8 cellular contexts compared by ENCODE assay signal in the genomic region with DNA sequence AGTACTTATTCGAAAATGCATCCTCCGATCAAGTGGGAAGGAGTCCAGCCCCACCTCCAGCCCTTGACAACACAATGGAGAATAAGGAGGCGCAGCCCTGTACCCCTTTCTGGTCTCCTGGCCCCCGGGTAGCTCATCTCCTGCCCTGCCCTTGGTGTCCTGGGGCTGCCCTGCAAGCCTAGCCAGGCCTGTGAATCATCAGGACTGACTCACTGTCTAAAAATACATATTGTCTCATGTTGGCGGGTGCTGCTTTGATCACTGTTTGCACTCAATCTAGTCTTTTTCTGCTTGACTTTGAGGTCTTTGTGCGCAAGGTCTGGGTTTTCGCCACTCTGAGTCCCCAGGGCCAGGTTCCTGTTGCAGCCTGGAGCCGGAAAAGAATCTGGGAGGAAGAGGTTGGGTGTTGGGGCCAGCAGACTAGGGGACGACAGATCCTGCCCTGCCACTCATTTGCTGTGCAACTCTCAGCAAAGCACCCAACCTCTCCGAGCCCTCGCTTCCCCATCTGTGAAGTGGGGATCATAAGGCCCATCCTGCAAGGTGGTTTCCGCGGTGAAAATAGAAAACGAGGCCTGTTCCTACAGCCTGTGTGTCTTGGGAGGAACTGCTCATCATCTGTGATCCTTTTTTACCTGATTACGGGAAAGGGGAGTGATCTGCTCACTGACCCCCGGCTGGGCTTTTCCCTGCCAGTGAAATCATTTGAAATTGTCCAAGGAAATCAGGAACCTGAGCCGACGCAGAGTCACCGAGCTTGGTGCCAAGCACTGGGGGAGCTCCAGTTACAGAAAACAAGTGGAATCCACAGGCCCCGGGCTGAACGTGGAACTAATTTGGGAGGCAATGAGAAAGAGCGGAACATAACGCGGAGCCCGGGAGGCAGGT.
DNase-seq lines count a peak whose midpoint lies in the region; ATAC-seq, FAIRE-seq and TF ChIP-seq lines count a peak whose summit lies in the region.

No MANE protein-coding gene starts in this region.

- peak overlapping the region; percentile 85 for H3K27ac Mint-ChIP-seq in type B pancreatic cell

- peaks cover 14% of the 10 kb centered on the region for H3K4me1 Mint-ChIP-seq in type B pancreatic cell (ENCODE audit: unreplicated experiment)

- DNase-seq in GM12892 (ENCODE audit: insufficient read length) (no peak), amniotic stem cell (lab: John Stamatoyannopoulos, UW) (peak; percentile 72), kidney glomerular epithelial cell (lab: John Stamatoyannopoulos, UW) (peak; percentile 64), type B pancreatic cell (ENCODE audit: extremely low spot score, unreplicated experiment) (no peak), NCI-H1105 (lab: John Stamatoyannopoulos, UW) (no peak), T-helper 1 cell (no peak), NCI-H748 (lab: John Stamatoyannopoulos, UW; ENCODE audit: unreplicated experiment) (no peak)

- TF ChIP-seq CTCF in type B pancreatic cell (conservative IDR thresholded peaks at IDR 0.05) = no peak

- peak; percentile 85 for ATAC-seq in HG03565 (IDR thresholded peaks at IDR 0.05; ENCODE audit: unreplicated experiment)

- H3K4me3 Mint-ChIP-seq in type B pancreatic cell = peak overlapping the region; percentile 53

- TF ChIP-seq POLR2A in GM12892 (IDR thresholded peaks at IDR 0.05; ENCODE audit: low read depth, low read length) = no peak

- peak; percentile 91 for FAIRE-seq in GM12892 (lab: Jason Lieb, UNC)

- no peaks in the 10 kb centered on the region for H3K27me3 Mint-ChIP-seq in type B pancreatic cell

- no peaks in the 10 kb centered on the region for H3K36me3 Mint-ChIP-seq in type B pancreatic cell

- H3K9me3 Mint-ChIP-seq in type B pancreatic cell = no peaks in the 10 kb centered on the region

Comparison
In these comparisons a context has a peak if more than half of its experiments do, and no peak if none do; other contexts are left out.
1. DNase-seq: peak in amniotic stem cell (single experiment) and kidney glomerular epithelial cell (single experiment); none in GM12892 (single experiment), type B pancreatic cell (single experiment), NCI-H1105 (single experiment), T-helper 1 cell (0 of 5) and NCI-H748 (single experiment).